In genomic region chr17:17591408-17592265, GRCh38 we compare ENCODE assay signal across 8 cellular contexts. TPM values are rescaled to one million over a fixed set of nuclear protein-coding genes. Genes with fewer than 3 reads are reported as not detected.
DNase-seq lines count a peak whose midpoint lies in the region; ATAC-seq, FAIRE-seq and TF ChIP-seq lines count a peak whose summit lies in the region.

PEMT (minus strand) TSS chr17:17591708; CDS start chr17:17591626, 82 bp downstream.

- POLR2A ChIA-PET in endothelial cell of umbilical vein (lab: Charles Lee) = interaction anchor here (1.0 to 2.6 kb wide), 3 partner anchors 95 to 244 kb away, joined by 3 to 11 read pairs (median 3); partner anchors contain the start of gene RASD1

- intact Hi-C loops in endothelial cell of umbilical vein (cut with micrococcal nuclease) = loop anchor here (1.0 kb wide), 1 partner anchor 95 kb away; the partner anchor contains the start of gene RASD1

- H2AFZ ChIP-seq in OCI-LY3 (ENCODE audit: low read depth, low read length) = peak within 1 kb of the TSS; percentile 74; the same call in 1 of the 2 replicates
- H2AFZ ChIP-seq in endothelial cell of umbilical vein (ENCODE audit: low read depth, low read length) = peak within 1 kb of the TSS; percentile 75

- CTCF ChIA-PET in endothelial cell of umbilical vein (lab: Charles Lee) = interaction anchor here (2.8 to 3.5 kb wide), 3 partner anchors 22 to 95 kb away, joined by 12 to 17 read pairs (median 15); no protein-coding TSS in a partner anchor

- FAIRE-seq in endothelial cell of umbilical vein (lab: Jason Lieb, UNC) = peak; percentile 99

- H3K9me1 ChIP-seq in endothelial cell of umbilical vein (replicated peaks; ENCODE audit: control insufficient read depth, extremely low read depth, insufficient read depth, low read length) = no peaks in the 10 kb centered on the region

- H3K27ac ChIP-seq in OCI-LY3 (ENCODE audit: low read length) (no peak within 1 kb of the TSS), endothelial cell of umbilical vein (ENCODE audit: insufficient read depth, low read depth, low read length) (peak within 1 kb of the TSS; percentile 67)

- H3K27me3 ChIP-seq in OCI-LY3 (ENCODE audit: low read depth, low read length) (no peaks in the 10 kb centered on the region), endothelial cell of umbilical vein (ENCODE audit: control insufficient read depth in 2 of 2, insufficient read depth in 2 of 2, low read length in 2 of 2) (no peaks in the 10 kb centered on the region)

- peak; percentile 93 for ATAC-seq in GM21515 (IDR thresholded peaks at IDR 0.05; ENCODE audit: unreplicated experiment)

- H3K4me1 ChIP-seq in OCI-LY3 (ENCODE audit: low read length) = no peaks in the 10 kb centered on the region
- H3K4me1 ChIP-seq in endothelial cell of umbilical vein (ENCODE audit: control insufficient read depth, extremely low read depth, insufficient read depth, low read length) = peaks cover 9% of the 10 kb centered on the region

- DNase-seq in D341Med (ENCODE audit: low spot score) = peak; percentile 89
- peak; percentile 95 for DNase-seq in HuH-7 (ENCODE audit: low spot score)
- DNase-seq in activated CD8-positive, alpha-beta memory T cell treated with anti-CD3 and anti-CD28 coated beads, Interleukin-2, amount 50 U/mL, for 48 hours = peak; percentile 94
- DNase-seq in endothelial cell of umbilical vein (ENCODE audit: low read depth, low spot score) = peak; percentile 98
- peak; percentile 98 for DNase-seq in midbrain (lab: John Stamatoyannopoulos, UW)
- peak; percentile 75 to 87 for DNase-seq in stimulated activated CD8-positive, alpha-beta memory T cell treated with anti-CD3 and anti-CD28 coated beads, Interleukin-2, amount 100 ng/mL, for 1 hour (ENCODE audit: low read depth in 2 of 2)

- TSS peak; percentile 97 for BruUV-seq in endothelial cell of umbilical vein (replicated peaks; lab: Mats Ljungman, UMichigan)

- dilution Hi-C loops in endothelial cell of umbilical vein (cut with MboI; ENCODE audit: extremely low pct_ligation_motif_present, low sequenced_read_pairs) = no loop called here

- H4K20me1 ChIP-seq in OCI-LY3 (ENCODE audit: insufficient read depth, low read length) (no peaks in the 10 kb centered on the region), endothelial cell of umbilical vein (replicated peaks; ENCODE audit: control insufficient read depth, extremely low read depth, insufficient read depth, low read length) (no peaks in the 10 kb centered on the region)

- no peaks in the 10 kb centered on the region for H3K36me3 ChIP-seq in OCI-LY3 (replicated peaks; ENCODE audit: low read depth, low read length)
- no peaks in the 10 kb centered on the region for H3K36me3 ChIP-seq in endothelial cell of umbilical vein (ENCODE audit: control insufficient read depth in 2 of 2, extremely low read depth in 1 of 2, insufficient read depth in 2 of 2, low read length in 2 of 2)

- H3K9ac ChIP-seq in OCI-LY3 (ENCODE audit: low read length) (peak within 1 kb of the TSS; percentile 74), endothelial cell of umbilical vein (replicated peaks; ENCODE audit: extremely low read depth, insufficient read depth, low read length) (peak within 1 kb of the TSS; percentile 87)

- H3K79me2 ChIP-seq in OCI-LY3 (ENCODE audit: low read length) (peaks cover 5% of the 10 kb centered on the region; the same call in 1 of the 2 replicates), endothelial cell of umbilical vein (ENCODE audit: control insufficient read depth, insufficient read depth, low read length) (peaks cover 8% of the 10 kb centered on the region)

- peak; percentile 84 for TF ChIP-seq POLR2A in endothelial cell of umbilical vein (IDR thresholded peaks at IDR 0.05; ENCODE audit: low read depth, low read length)

- no peaks in the 10 kb centered on the region for H3K9me3 ChIP-seq in OCI-LY3 (ENCODE audit: insufficient read depth, low read length)
- H3K9me3 ChIP-seq in endothelial cell of umbilical vein (replicated peaks; ENCODE audit: control insufficient read depth, insufficient read depth, low read length) = no peaks in the 10 kb centered on the region

- H3K4me3 ChIP-seq in OCI-LY3 (ENCODE audit: low read length) (peak within 1 kb of the TSS; percentile 89), endothelial cell of umbilical vein (replicated peaks in 1 of 3; ENCODE audit: insufficient read depth in 1 of 3, low read depth in 1 of 3, low read length in 3 of 3) (peak within 1 kb of the TSS; percentile 92 to 96 (median 95))

- no peak for TF ChIP-seq CTCF in OCI-LY3 (IDR thresholded peaks at IDR 0.05; ENCODE audit: low read depth, low read length)
- no peak for TF ChIP-seq CTCF in endothelial cell of umbilical vein (IDR thresholded peaks at IDR 0.05; ENCODE audit: extremely low read depth in 1 of 2, insufficient read depth in 1 of 2, low read depth in 1 of 2, low read length in 2 of 2)

- peak within 1 kb of the TSS; percentile 77 for H3K4me2 ChIP-seq in OCI-LY3 (ENCODE audit: low read length)
- peak within 1 kb of the TSS; percentile 84 for H3K4me2 ChIP-seq in endothelial cell of umbilical vein (ENCODE audit: insufficient read depth, low read length)

TF ChIP-seq in endothelial cell of umbilical vein, 7 proteins besides CTCF, POLR2A, EP300 and RAD21:
- TF ChIP-seq EZH2 (IDR thresholded peaks at IDR 0.05; ENCODE audit: borderline replicate concordance, low read depth, low read length, severe bottlenecking) (no peak), MYC (IDR thresholded peaks at IDR 0.05; ENCODE audit: low read depth, low read length) (no peak), JUN (IDR thresholded peaks at IDR 0.05; ENCODE audit: borderline replicate concordance, insufficient read depth, insufficient read length, low read depth) (no peak), FOS (IDR thresholded peaks at IDR 0.05; ENCODE audit: borderline replicate concordance, insufficient read depth, low read length) (no peak), GATA2 (IDR thresholded peaks at IDR 0.05; ENCODE audit: insufficient read depth, insufficient read length, low read depth, low read length) (no peak), POLR2AphosphoS5 (IDR thresholded peaks at IDR 0.05; ENCODE audit: insufficient read depth, low read depth, low read length) (peak; percentile 77)
- TF ChIP-seq, protein P1, sequence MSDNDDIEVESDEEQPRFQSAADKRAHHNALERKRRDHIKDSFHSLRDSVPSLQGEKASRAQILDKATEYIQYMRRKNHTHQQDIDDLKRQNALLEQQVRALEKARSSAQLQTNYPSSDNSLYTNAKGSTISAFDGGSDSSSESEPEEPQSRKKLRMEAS (IDR thresholded peaks at IDR 0.05; ENCODE audit: insufficient read depth, insufficient read length) = peak; percentile 39

RNA-seq across cellular contexts. Expression of gene PEMT, which starts in this region (rescaled TPM):
- 35.1 and 37.2 TPM in 2 replicates for total RNA-seq in endothelial cell of umbilical vein
- 58.4 and 72.7 TPM in 2 replicates for polyA plus RNA-seq in endothelial cell of umbilical vein
- 35.0 and 44.5 TPM in 2 replicates for polyA plus RNA-seq in endothelial cell of umbilical vein (2011; cell fraction: cytosol; rRNA removed)
- polyA plus RNA-seq in endothelial cell of umbilical vein (2011; cell fraction: nucleus; rRNA removed) = 12.7 and 16.6 TPM in 2 replicates
- 23.1 and 29.0 TPM in 2 replicates for polyA plus RNA-seq in endothelial cell of umbilical vein (2012)
- polyA minus RNA-seq in endothelial cell of umbilical vein = 14.3 and 22.2 TPM in 2 replicates
- polyA minus RNA-seq in endothelial cell of umbilical vein (2011; cell fraction: cytosol; rRNA and poly(A)+ RNA removed) = 32.9 TPM
- polyA minus RNA-seq in endothelial cell of umbilical vein (2011; cell fraction: nucleus; rRNA and poly(A)+ RNA removed) = 5.3 and 5.8 TPM in 2 replicates
